Comparison of ENCODE assay signal across 1 cellular context in the genomic region with DNA sequence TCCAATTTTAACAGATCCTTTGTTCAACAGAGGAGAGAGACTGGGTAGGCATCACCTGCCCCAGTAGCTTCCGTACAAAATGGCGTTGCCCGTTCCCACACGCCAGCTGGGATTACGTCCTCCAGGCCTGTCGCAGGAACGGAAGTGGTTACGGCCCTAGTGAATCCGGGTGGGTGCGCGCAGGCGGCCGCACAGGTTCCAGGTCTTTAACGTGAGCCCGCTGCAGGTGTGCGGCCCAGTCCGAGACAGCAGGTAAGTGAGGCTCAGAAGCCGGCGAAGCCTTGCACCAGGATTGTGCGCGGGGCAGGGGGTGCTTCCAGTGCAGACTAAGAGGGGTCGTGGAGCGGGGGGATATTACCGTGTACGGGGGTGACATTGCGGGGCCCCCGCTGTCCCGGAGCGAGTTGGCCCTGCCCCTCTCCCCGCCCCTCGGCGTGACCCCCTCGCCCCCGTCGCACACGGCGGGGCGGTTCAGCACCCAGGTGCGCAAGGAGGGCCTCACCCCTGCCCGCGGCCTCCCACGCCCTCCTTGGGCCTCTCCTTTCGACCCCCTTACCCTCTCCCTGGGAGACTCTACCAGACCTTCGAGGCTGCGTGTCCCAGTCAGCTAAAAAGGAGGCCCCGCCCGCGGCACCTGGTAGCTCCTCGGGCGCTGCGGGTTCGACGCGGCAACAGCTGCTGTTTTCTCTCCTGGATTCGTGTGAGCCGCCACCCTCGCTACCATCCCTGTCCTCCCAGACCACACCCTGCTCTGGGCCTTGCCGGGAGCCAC.
A peak's percentile ranks its signal among the peaks of the same experiment; 100 is the strongest.
TF ChIP-seq lines count a peak whose summit lies in the region.

A gene with protein sequence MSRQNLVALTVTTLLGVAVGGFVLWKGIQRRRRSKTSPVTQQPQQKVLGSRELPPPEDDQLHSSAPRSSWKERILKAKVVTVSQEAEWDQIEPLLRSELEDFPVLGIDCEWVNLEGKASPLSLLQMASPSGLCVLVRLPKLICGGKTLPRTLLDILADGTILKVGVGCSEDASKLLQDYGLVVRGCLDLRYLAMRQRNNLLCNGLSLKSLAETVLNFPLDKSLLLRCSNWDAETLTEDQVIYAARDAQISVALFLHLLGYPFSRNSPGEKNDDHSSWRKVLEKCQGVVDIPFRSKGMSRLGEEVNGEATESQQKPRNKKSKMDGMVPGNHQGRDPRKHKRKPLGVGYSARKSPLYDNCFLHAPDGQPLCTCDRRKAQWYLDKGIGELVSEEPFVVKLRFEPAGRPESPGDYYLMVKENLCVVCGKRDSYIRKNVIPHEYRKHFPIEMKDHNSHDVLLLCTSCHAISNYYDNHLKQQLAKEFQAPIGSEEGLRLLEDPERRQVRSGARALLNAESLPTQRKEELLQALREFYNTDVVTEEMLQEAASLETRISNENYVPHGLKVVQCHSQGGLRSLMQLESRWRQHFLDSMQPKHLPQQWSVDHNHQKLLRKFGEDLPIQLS (plus strand): TSS at position 159 of the 772 bp plus-strand sequence. CDS start 17,973 bp downstream, outside the sequence.

TF ChIP-seq in HepG2, 621 proteins besides CTCF, POLR2A, EP300 and RAD21 (continued from another document and continues in another):
- TF ChIP-seq, protein P1, sequence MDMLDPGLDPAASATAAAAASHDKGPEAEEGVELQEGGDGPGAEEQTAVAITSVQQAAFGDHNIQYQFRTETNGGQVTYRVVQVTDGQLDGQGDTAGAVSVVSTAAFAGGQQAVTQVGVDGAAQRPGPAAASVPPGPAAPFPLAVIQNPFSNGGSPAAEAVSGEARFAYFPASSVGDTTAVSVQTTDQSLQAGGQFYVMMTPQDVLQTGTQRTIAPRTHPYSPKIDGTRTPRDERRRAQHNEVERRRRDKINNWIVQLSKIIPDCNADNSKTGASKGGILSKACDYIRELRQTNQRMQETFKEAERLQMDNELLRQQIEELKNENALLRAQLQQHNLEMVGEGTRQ (IDR thresholded peaks at IDR 0.05; ENCODE audit: low read depth, low read length) = no peak
- TF ChIP-seq, protein P1 (CRISPR knock-in tag; IDR thresholded peaks at IDR 0.05; ENCODE audit: borderline replicate concordance) = no peak
- TF ChIP-seq, protein P2, sequence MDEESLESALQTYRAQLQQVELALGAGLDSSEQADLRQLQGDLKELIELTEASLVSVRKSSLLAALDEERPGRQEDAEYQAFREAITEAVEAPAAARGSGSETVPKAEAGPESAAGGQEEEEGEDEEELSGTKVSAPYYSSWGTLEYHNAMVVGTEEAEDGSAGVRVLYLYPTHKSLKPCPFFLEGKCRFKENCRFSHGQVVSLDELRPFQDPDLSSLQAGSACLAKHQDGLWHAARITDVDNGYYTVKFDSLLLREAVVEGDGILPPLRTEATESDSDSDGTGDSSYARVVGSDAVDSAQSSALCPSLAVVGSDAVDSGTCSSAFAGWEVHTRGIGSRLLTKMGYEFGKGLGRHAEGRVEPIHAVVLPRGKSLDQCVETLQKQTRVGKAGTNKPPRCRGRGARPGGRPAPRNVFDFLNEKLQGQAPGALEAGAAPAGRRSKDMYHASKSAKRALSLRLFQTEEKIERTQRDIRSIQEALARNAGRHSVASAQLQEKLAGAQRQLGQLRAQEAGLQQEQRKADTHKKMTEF (CRISPR knock-in tag; IDR thresholded peaks at IDR 0.05) = peak; percentile 87; the same call in 1 of the 2 replicates
- TF ChIP-seq, protein P3, sequence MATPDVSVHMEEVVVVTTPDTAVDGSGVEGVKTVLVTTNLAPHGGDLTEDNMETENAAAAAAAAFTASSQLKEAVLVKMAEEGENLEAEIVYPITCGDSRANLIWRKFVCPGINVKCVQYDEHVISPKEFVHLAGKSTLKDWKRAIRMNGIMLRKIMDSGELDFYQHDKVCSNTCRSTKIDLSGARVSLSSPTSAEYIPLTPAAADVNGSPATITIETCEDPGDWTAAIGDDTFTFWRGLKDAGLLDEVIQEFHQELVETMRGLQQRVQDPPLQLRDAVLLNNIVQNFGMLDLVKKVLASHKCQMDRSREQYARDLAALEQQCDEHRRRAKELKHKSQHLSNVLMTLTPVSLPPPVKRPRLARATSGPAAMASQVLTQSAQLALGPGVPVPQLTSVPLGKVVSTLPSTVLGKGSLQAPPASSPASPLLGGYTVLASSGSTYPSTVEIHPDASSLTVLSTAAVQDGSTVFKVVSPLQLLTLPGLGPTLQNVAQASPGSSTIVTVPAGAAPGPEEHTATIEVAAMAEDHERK (CRISPR knock-in tag; IDR thresholded peaks at IDR 0.05; ENCODE audit: low read depth) = peak; percentile 70; the same call in 1 of the 2 replicates
- TF ChIP-seq, protein P4, sequence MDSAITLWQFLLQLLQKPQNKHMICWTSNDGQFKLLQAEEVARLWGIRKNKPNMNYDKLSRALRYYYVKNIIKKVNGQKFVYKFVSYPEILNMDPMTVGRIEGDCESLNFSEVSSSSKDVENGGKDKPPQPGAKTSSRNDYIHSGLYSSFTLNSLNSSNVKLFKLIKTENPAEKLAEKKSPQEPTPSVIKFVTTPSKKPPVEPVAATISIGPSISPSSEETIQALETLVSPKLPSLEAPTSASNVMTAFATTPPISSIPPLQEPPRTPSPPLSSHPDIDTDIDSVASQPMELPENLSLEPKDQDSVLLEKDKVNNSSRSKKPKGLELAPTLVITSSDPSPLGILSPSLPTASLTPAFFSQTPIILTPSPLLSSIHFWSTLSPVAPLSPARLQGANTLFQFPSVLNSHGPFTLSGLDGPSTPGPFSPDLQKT (CRISPR knock-in tag; IDR thresholded peaks at IDR 0.05; ENCODE audit: borderline replicate concordance) = no peak
- peak; percentile 39; the same call in 1 of the 2 replicates for TF ChIP-seq MEIS2 (CRISPR knock-in tag; IDR thresholded peaks at IDR 0.05)
- TF ChIP-seq ZNF530 (CRISPR knock-in tag; IDR thresholded peaks at IDR 0.05; ENCODE audit: low read depth) = no peak
- TF ChIP-seq, protein P5, sequence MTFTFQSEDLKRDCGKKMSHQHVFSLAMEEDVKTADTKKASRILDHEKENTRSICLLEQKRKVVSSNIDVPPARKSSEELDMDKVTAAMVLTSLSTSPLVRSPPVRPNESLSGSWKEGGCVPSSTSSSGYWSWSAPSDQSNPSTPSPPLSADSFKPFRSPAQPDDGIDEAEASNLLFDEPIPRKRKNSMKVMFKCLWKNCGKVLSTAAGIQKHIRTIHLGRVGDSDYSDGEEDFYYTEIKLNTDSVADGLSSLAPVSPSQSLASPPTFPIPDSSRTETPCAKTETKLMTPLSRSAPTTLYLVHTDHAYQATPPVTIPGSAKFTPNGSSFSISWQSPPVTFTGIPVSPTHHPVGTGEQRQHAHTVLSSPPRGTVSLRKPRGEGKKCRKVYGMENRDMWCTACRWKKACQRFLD (CRISPR knock-in tag; IDR thresholded peaks at IDR 0.05; ENCODE audit: borderline replicate concordance) = peak; percentile 77
- TF ChIP-seq ZSCAN9 (CRISPR knock-in tag; IDR thresholded peaks at IDR 0.05; ENCODE audit: borderline replicate concordance) = no peak; the same call in 1 of the 2 replicates
- TF ChIP-seq ZFP90 (CRISPR knock-in tag; IDR thresholded peaks at IDR 0.05; ENCODE audit: borderline replicate concordance) = peak; percentile 88; the same call in 1 of the 2 replicates
- TF ChIP-seq MEF2D (CRISPR knock-in tag; IDR thresholded peaks at IDR 0.05) = no peak
- TF ChIP-seq, protein P6, sequence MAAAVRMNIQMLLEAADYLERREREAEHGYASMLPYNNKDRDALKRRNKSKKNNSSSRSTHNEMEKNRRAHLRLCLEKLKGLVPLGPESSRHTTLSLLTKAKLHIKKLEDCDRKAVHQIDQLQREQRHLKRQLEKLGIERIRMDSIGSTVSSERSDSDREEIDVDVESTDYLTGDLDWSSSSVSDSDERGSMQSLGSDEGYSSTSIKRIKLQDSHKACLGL (CRISPR knock-in tag; IDR thresholded peaks at IDR 0.05) = 0 out of 2 replicates have a peak, but pooled peaks have one; percentile 49
- TF ChIP-seq BRD4 (CRISPR knock-in tag; IDR thresholded peaks at IDR 0.05) = peak; percentile 95
- no peak; the same call in 1 of the 2 replicates for TF ChIP-seq KDM3A (CRISPR knock-in tag; IDR thresholded peaks at IDR 0.05; ENCODE audit: low read depth)
- TF ChIP-seq LCORL (IDR thresholded peaks at IDR 0.05) = peak; percentile 42; the same call in 1 of the 2 replicates
- peak; percentile 77 for TF ChIP-seq LCORL (CRISPR knock-in tag; IDR thresholded peaks at IDR 0.05)
- no peak; the same call in 1 of the 2 replicates for TF ChIP-seq BORCS8-MEF2B (CRISPR knock-in tag; IDR thresholded peaks at IDR 0.05)
- TF ChIP-seq, protein P7, sequence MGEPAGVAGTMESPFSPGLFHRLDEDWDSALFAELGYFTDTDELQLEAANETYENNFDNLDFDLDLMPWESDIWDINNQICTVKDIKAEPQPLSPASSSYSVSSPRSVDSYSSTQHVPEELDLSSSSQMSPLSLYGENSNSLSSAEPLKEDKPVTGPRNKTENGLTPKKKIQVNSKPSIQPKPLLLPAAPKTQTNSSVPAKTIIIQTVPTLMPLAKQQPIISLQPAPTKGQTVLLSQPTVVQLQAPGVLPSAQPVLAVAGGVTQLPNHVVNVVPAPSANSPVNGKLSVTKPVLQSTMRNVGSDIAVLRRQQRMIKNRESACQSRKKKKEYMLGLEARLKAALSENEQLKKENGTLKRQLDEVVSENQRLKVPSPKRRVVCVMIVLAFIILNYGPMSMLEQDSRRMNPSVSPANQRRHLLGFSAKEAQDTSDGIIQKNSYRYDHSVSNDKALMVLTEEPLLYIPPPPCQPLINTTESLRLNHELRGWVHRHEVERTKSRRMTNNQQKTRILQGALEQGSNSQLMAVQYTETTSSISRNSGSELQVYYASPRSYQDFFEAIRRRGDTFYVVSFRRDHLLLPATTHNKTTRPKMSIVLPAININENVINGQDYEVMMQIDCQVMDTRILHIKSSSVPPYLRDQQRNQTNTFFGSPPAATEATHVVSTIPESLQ (CRISPR knock-in tag; conservative IDR thresholded peaks at IDR 0.05) = no peak
- peak; percentile 75 for TF ChIP-seq ZNF143 (CRISPR knock-in tag; IDR thresholded peaks at IDR 0.05)
- no peak for TF ChIP-seq ZNF766 (CRISPR knock-in tag; IDR thresholded peaks at IDR 0.05; ENCODE audit: borderline replicate concordance)
- TF ChIP-seq MTF2 (CRISPR knock-in tag; IDR thresholded peaks at IDR 0.05; ENCODE audit: borderline replicate concordance) = no peak
- TF ChIP-seq, protein P8, sequence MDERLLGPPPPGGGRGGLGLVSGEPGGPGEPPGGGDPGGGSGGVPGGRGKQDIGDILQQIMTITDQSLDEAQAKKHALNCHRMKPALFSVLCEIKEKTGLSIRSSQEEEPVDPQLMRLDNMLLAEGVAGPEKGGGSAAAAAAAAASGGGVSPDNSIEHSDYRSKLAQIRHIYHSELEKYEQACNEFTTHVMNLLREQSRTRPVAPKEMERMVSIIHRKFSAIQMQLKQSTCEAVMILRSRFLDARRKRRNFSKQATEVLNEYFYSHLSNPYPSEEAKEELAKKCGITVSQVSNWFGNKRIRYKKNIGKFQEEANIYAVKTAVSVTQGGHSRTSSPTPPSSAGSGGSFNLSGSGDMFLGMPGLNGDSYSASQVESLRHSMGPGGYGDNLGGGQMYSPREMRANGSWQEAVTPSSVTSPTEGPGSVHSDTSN (CRISPR knock-in tag; IDR thresholded peaks at IDR 0.05) = no peak
- peak; percentile 49; the same call in 1 of the 2 replicates for TF ChIP-seq GLI4 (CRISPR knock-in tag; IDR thresholded peaks at IDR 0.05; ENCODE audit: borderline replicate concordance)
- peak; percentile 84 for TF ChIP-seq SAP130 (CRISPR knock-in tag; IDR thresholded peaks at IDR 0.05; ENCODE audit: low read depth)
- peak; percentile 32; the same call in 1 of the 2 replicates for TF ChIP-seq ZNF430 (CRISPR knock-in tag; IDR thresholded peaks at IDR 0.05)
- TF ChIP-seq, protein P9, sequence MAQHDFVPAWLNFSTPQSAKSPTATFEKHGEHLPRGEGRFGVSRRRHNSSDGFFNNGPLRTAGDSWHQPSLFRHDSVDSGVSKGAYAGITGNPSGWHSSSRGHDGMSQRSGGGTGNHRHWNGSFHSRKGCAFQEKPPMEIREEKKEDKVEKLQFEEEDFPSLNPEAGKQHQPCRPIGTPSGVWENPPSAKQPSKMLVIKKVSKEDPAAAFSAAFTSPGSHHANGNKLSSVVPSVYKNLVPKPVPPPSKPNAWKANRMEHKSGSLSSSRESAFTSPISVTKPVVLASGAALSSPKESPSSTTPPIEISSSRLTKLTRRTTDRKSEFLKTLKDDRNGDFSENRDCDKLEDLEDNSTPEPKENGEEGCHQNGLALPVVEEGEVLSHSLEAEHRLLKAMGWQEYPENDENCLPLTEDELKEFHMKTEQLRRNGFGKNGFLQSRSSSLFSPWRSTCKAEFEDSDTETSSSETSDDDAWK (CRISPR knock-in tag; IDR thresholded peaks at IDR 0.05) = no peak
- TF ChIP-seq POGZ (CRISPR knock-in tag; IDR thresholded peaks at IDR 0.05) = peak; percentile 97
- TF ChIP-seq PAX8 (CRISPR knock-in tag; IDR thresholded peaks at IDR 0.05; ENCODE audit: borderline replicate concordance) = no peak
- 0 out of 2 replicates have a peak, but pooled peaks have one; percentile 78 for TF ChIP-seq TARDBP (CRISPR knock-in tag; IDR thresholded peaks at IDR 0.05)
- TF ChIP-seq MAFG (CRISPR knock-in tag; IDR thresholded peaks at IDR 0.05) = no peak
- peak; percentile 88 for TF ChIP-seq TGIF2 (CRISPR knock-in tag; IDR thresholded peaks at IDR 0.05)
- no peak for TF ChIP-seq HHEX (CRISPR knock-in tag; IDR thresholded peaks at IDR 0.05)
- no peak for TF ChIP-seq NCOA1 (CRISPR knock-in tag; IDR thresholded peaks at IDR 0.05)
- peak; percentile 37; the same call in 1 of the 2 replicates for TF ChIP-seq ZBTB21 (CRISPR knock-in tag; IDR thresholded peaks at IDR 0.05)
- TF ChIP-seq PHF21A (CRISPR knock-in tag; IDR thresholded peaks at IDR 0.05) = peak; percentile 60
- 0 out of 2 replicates have a peak, but pooled peaks have one; percentile 68 for TF ChIP-seq ZBTB3 (CRISPR knock-in tag; IDR thresholded peaks at IDR 0.05; ENCODE audit: borderline replicate concordance, low read depth)
- TF ChIP-seq, protein P10, sequence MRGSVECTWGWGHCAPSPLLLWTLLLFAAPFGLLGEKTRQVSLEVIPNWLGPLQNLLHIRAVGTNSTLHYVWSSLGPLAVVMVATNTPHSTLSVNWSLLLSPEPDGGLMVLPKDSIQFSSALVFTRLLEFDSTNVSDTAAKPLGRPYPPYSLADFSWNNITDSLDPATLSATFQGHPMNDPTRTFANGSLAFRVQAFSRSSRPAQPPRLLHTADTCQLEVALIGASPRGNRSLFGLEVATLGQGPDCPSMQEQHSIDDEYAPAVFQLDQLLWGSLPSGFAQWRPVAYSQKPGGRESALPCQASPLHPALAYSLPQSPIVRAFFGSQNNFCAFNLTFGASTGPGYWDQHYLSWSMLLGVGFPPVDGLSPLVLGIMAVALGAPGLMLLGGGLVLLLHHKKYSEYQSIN (CRISPR knock-in tag; IDR thresholded peaks at IDR 0.05; ENCODE audit: borderline replicate concordance) = no peak
- TF ChIP-seq ZNF589 (CRISPR knock-in tag; conservative IDR thresholded peaks at IDR 0.05) = 0 out of 2 replicates have a peak, but pooled peaks have one; percentile 35
- TF ChIP-seq ZSCAN21 (CRISPR knock-in tag; IDR thresholded peaks at IDR 0.05; ENCODE audit: borderline replicate concordance) = peak; percentile 50; the same call in 1 of the 2 replicates
- TF ChIP-seq, protein P11, sequence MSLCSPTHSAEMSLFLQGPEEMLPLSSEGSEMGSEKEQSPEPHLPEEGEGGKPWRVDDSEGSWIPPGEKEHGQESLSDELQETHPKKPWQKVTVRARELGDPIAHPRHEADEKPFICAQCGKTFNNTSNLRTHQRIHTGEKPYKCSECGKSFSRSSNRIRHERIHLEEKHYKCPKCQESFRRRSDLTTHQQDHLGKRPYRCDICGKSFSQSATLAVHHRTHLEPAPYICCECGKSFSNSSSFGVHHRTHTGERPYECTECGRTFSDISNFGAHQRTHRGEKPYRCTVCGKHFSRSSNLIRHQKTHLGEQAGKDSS (CRISPR knock-in tag; IDR thresholded peaks at IDR 0.05; ENCODE audit: borderline replicate concordance, low read depth) = peak; percentile 89; the same call in 1 of the 2 replicates
- TF ChIP-seq WIZ (CRISPR knock-in tag; IDR thresholded peaks at IDR 0.05) = no peak
